Comparison of ENCODE assay signal across 9 cellular contexts in the genomic region with DNA sequence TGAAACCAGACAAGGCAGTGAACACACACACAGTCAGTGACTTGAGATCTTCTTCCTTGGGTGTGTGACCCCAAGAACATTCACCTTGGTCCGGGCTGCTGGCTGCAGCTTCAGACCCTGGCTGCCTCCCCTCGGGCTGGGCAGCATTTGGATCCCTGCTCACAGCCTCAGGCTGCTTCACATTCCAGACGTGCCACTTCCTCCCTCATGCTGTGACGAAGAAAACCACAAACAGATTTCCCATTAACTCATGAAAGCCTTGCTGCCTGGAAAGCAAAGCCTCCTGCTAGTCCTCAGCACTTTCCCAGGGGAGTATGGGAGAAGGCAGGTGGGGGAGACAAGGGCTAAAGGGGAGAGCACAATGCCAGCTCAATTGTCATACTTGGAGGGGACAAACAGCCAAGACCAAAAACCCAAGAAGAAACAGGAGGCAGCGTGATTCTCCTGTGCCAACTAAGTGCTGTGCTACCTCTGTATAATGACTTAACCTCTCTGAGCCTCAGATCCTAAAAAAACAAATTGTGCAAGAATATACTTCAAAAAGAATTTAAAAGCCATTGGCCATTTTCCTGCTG.
A peak's percentile ranks its signal among the peaks of the same experiment; 100 is the strongest.
DNase-seq lines count a peak whose midpoint lies in the region; ATAC-seq and TF ChIP-seq lines count a peak whose summit lies in the region.
"Had no signal": no experiment of that assay in that cellular context is flagged by ENCODE, and none has a peak within 500 bp of the region (broad histone marks: within the 10 kb centered on the region; RNA-seq: fewer than 3 reads in every experiment).

No MANE protein-coding gene starts in this region.

- peak overlapping the region; percentile 96 for H3K27ac ChIP-seq in mesodermal cell (ENCODE audit: low read depth, low read length, severe bottlenecking)

- H3K36me3 ChIP-seq in BJ (ENCODE audit: control insufficient read depth, insufficient read depth, low read length) (no peaks in the 10 kb centered on the region), mesodermal cell (ENCODE audit: control insufficient read depth, insufficient read depth, low read length) (no peaks in the 10 kb centered on the region)

- CTCF ChIA-PET in BJ (lab: Yijun Ruan, JAX) = interaction anchor here (0.6 to 9.9 kb wide), 4 partner anchors 13 to 659 kb away, joined by 3 to 103 read pairs (median 8); no protein-coding TSS in a partner anchor

- H3K9me3 ChIP-seq in mesodermal cell (ENCODE audit: control insufficient read depth, low read length) = peaks cover 6% of the 10 kb centered on the region

- ATAC-seq in HG03097 (IDR thresholded peaks at IDR 0.05; ENCODE audit: low FRiP score, unreplicated experiment) = no peak
- ATAC-seq in GM21367 (IDR thresholded peaks at IDR 0.05; ENCODE audit: unreplicated experiment) = no peak

- no peak for TF ChIP-seq CTCF in BJ (IDR thresholded peaks at IDR 0.05; ENCODE audit: insufficient read depth, low read depth, low read length)
- no peak for TF ChIP-seq CTCF in NB4 (IDR thresholded peaks at IDR 0.05; ENCODE audit: low read depth, low read length)

- 2 to 11% methylated on average over 3 of the region's 5 CpGs for WGBS in mesodermal cell (ENCODE audit: insufficient coverage in 2 of 2), 2 experiments

- no peak for TF ChIP-seq POLR2A in NB4 (IDR thresholded peaks at IDR 0.05; ENCODE audit: extremely low read depth, insufficient read length)

- peak; percentile 88 for DNase-seq in BJ (ENCODE audit: low read depth)
- peak; percentile 12 for DNase-seq in NB4 (ENCODE audit: low read depth)
- DNase-seq in cerebellar cortex (ENCODE audit: low spot score) = peak; percentile 21
- no peak for DNase-seq in hippocampal formation (lab: John Stamatoyannopoulos, UW)
- DNase-seq in NCI-H1092 (lab: John Stamatoyannopoulos, UW) = no peak
- DNase-seq: stimulated activated CD4-positive, alpha-beta T cell treated with anti-CD3 and anti-CD28 coated beads, Interleukin-4, amount 100 ng/mL, for 24 hours had no signal

- no peaks in the 10 kb centered on the region for H3K27me3 ChIP-seq in BJ (ENCODE audit: control insufficient read depth, insufficient read depth, low read length)

- POLR2A ChIA-PET in BJ (lab: Charles Lee) = interaction anchor here (0.7 to 1.3 kb wide), 2 partner anchors 13 to 75 kb away, joined by 3 to 7 read pairs; no protein-coding TSS in a partner anchor

- H3K4me1 ChIP-seq in mesodermal cell (ENCODE audit: control insufficient read depth, insufficient read depth, low read length, poor library complexity, severe bottlenecking) = peaks cover 16% of the 10 kb centered on the region

- H3K4me3 ChIP-seq in BJ (ENCODE audit: low read depth, low read length) (no peak overlapping the region), NB4 (ENCODE audit: low read depth, low read length) (no peak overlapping the region), mesodermal cell (ENCODE audit: extremely low read depth, insufficient read depth, low read length, poor library complexity, severe bottlenecking) (no peak overlapping the region)

Comparison
In these comparisons a context has a peak if more than half of its experiments do, and no peak if none do; other contexts are left out.
1. DNase-seq: peak in BJ (single experiment), NB4 (single experiment) and cerebellar cortex (single experiment); none in hippocampal formation (0 of 2) and NCI-H1092 (single experiment).